In the genomic region with DNA sequence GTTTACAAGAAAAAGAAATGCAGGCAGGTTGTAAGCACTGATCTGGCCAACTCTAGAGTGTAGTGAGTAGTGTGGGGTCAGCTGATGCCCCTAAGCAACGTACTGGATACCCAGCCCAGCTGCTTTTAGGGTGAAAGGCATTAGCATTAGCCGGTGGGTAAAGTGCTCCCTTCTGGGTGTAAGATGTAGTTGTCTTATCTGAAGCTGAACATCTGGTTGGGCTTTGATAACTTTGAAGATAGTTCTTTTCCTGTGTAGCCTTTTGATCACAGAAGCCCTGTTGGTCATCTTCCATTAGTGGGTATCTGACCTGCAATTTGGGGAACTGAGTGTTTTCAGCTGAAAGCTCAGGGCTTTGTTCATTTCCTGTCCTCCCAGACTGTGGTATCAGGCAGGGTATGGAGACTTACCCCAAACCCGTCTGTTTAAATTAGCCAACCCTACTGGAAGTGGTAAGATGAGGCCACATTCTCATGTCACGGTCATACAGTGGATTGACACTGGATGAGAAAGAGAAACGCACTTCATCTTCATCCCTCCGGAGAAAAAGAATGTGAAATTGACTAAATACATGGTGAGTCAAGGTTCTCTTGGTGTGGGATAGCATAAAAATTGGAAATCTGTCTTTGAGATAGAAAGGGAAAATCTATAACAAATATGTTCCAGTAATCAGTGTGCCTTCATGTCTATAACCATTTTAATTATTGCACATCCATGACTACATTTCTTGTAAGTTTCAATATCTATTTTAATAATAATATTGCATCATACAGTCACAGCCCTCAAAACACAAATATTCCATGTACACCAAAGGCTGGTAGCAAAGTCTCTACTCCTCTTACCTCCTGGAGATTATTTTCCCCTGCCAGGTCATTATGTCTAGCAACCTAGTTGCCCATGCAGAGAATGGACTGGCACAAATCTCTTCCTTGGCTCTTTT, we compare ENCODE assay signal across 8 cellular contexts. TPM values are rescaled to one million over a fixed set of nuclear protein-coding genes. Genes with fewer than 3 reads are reported as not detected.
A peak's percentile ranks its signal among the peaks of the same experiment; 100 is the strongest.
DNase-seq lines count a peak whose midpoint lies in the region; ATAC-seq, FAIRE-seq and TF ChIP-seq lines count a peak whose summit lies in the region.

No MANE protein-coding gene starts in this region.

- no peak overlapping the region for H3K4me2 ChIP-seq in neural progenitor cell

- TF ChIP-seq CTCF in brain (conservative IDR thresholded peaks at IDR 0.05) = no peak
- TF ChIP-seq CTCF in type B pancreatic cell (conservative IDR thresholded peaks at IDR 0.05) = no peak
- TF ChIP-seq CTCF in neural progenitor cell (IDR thresholded peaks at IDR 0.05) = no peak
- TF ChIP-seq CTCF in tibial artery (IDR thresholded peaks at IDR 0.05) = no peak

- H3K4me1 ChIP-seq in neural progenitor cell (peaks cover 7% of the 10 kb centered on the region), tibial artery (no peaks in the 10 kb centered on the region)

- H3K9me3 Mint-ChIP-seq in brain (no peaks in the 10 kb centered on the region), type B pancreatic cell (no peaks in the 10 kb centered on the region), neural progenitor cell (no peaks in the 10 kb centered on the region)

- H3K9me3 ChIP-seq in neural progenitor cell (ENCODE audit: low read depth) = no peaks in the 10 kb centered on the region
- H3K9me3 ChIP-seq in tibial artery = no peaks in the 10 kb centered on the region

- no peaks in the 10 kb centered on the region for H3K79me2 ChIP-seq in neural progenitor cell (ENCODE audit: low read depth)

- DNase-seq in GM18507 (ENCODE audit: extremely low spot score, insufficient read length, low read depth) = no peak
- DNase-seq in Kasumi-1 (lab: John Stamatoyannopoulos, UW) = peak; percentile 71 to 83
- no peak for DNase-seq in type B pancreatic cell (ENCODE audit: extremely low spot score, unreplicated experiment)
- no peak for DNase-seq in activated CD8-positive, alpha-beta memory T cell treated with anti-CD3 and anti-CD28 coated beads for 24 hours
- no peak for DNase-seq in neural progenitor cell (ENCODE audit: low spot score)
- no peak for DNase-seq in tibial artery

- no peaks in the 10 kb centered on the region for H4K20me1 ChIP-seq in neural progenitor cell (ENCODE audit: low read depth)

- H3K27me3 Mint-ChIP-seq in brain (peaks cover 2% of the 10 kb centered on the region), type B pancreatic cell (no peaks in the 10 kb centered on the region), neural progenitor cell (ENCODE audit: insufficient read depth, low read depth) (no peaks in the 10 kb centered on the region)

- H3K36me3 ChIP-seq in neural progenitor cell (no peaks in the 10 kb centered on the region), tibial artery (no peaks in the 10 kb centered on the region)

- H3K27ac Mint-ChIP-seq in brain (peak overlapping the region in 3 of 5 experiments; percentile 1 to 42 (median 15)), type B pancreatic cell (peak overlapping the region; percentile 26), neural progenitor cell (no peak overlapping the region)

- H3K27ac ChIP-seq in neural progenitor cell = no peak overlapping the region
- no peak overlapping the region for H3K27ac ChIP-seq in tibial artery

- peak; percentile 100 for FAIRE-seq in GM18507 (lab: Jason Lieb, UNC)

- H3K4me3 ChIP-seq in neural progenitor cell = no peak overlapping the region
- H3K4me3 ChIP-seq in tibial artery = no peak overlapping the region

- ATAC-seq in GM21723 (IDR thresholded peaks at IDR 0.05; ENCODE audit: unreplicated experiment) = peak; percentile 63

- no peak overlapping the region for H3K9ac ChIP-seq in neural progenitor cell

- no peak overlapping the region for H2AFZ ChIP-seq in neural progenitor cell (replicated peaks)

- H3K4me1 Mint-ChIP-seq in brain (peaks cover 32% of the 10 kb centered on the region), type B pancreatic cell (ENCODE audit: unreplicated experiment) (peaks cover 6% of the 10 kb centered on the region), neural progenitor cell (peaks cover 11% of the 10 kb centered on the region)

- H3K4me3 Mint-ChIP-seq in brain (no peak overlapping the region), type B pancreatic cell (no peak overlapping the region), neural progenitor cell (no peak overlapping the region)

- H3F3A ChIP-seq in neural progenitor cell (ENCODE audit: low read depth) = no peaks in the 10 kb centered on the region

- H3K36me3 Mint-ChIP-seq in brain = no peaks in the 10 kb centered on the region
- no peaks in the 10 kb centered on the region for H3K36me3 Mint-ChIP-seq in type B pancreatic cell
- peaks cover 11% of the 10 kb centered on the region for H3K36me3 Mint-ChIP-seq in neural progenitor cell

- intact Hi-C loops in tibial artery (cut with DNase I; ENCODE audit: low total_unique reads) = no loop called here

- H3K27me3 ChIP-seq in neural progenitor cell (no peaks in the 10 kb centered on the region), tibial artery (no peaks in the 10 kb centered on the region)

RNA-seq across cellular contexts. Expression of gene RHOH, which starts 8.7 kb away (rescaled TPM):
- not detected for polyA plus RNA-seq in brain (ENCODE audit: insufficient read depth, low read depth, low replicate concordance)
- total RNA-seq in type B pancreatic cell (ENCODE audit: low replicate concordance) = 3.1 and 5.4 TPM in 2 replicates
- total RNA-seq in neural progenitor cell (ENCODE audit: low replicate concordance) = 5.7 and 11.2 TPM in 2 replicates

Comparison
In these comparisons a context has a peak if more than half of its experiments do, and no peak if none do; other contexts are left out.
1. DNase-seq: peak in Kasumi-1 (2 of 2); none in GM18507 (single experiment), type B pancreatic cell (single experiment), activated CD8-positive, alpha-beta memory T cell treated with anti-CD3 and anti-CD28 coated beads for 24 hours (single experiment), neural progenitor cell (single experiment) and tibial artery (0 of 2).